1 cellular context compared by ENCODE assay signal in the genomic region with DNA sequence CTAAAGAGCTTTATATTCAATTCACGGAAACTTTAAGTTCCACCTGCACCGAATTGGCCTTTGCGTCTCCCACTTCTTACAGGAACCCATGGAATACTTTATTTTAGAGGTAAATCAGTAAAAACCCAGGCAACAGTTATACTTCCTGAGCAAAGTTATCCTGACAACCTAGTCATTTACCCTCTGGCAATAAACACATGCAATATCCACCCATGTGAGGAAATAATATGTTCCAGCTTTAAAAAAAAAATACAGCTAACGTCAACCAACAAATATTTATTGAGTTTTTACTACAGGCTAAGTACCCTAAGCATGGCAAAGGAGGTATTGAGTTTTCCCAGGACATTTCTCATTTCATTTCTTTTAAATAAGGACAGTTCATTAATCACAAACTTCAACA.
TF ChIP-seq lines count a peak whose summit lies in the region.

No MANE protein-coding gene starts in this region.

TF ChIP-seq in SK-N-SH, 30 proteins besides CTCF, POLR2A, EP300 and RAD21 (continued from another document):
- no peak for TF ChIP-seq TAF1 (IDR thresholded peaks at IDR 0.05; ENCODE audit: borderline replicate concordance, low read depth, low read length)
- no peak for TF ChIP-seq RCOR1 (IDR thresholded peaks at IDR 0.05; ENCODE audit: low read length)
TF ChIP-seq in SK-N-SH: peak in this region for 0.
